Comparison of ENCODE assay signal across 1 cellular context in the genomic region with DNA sequence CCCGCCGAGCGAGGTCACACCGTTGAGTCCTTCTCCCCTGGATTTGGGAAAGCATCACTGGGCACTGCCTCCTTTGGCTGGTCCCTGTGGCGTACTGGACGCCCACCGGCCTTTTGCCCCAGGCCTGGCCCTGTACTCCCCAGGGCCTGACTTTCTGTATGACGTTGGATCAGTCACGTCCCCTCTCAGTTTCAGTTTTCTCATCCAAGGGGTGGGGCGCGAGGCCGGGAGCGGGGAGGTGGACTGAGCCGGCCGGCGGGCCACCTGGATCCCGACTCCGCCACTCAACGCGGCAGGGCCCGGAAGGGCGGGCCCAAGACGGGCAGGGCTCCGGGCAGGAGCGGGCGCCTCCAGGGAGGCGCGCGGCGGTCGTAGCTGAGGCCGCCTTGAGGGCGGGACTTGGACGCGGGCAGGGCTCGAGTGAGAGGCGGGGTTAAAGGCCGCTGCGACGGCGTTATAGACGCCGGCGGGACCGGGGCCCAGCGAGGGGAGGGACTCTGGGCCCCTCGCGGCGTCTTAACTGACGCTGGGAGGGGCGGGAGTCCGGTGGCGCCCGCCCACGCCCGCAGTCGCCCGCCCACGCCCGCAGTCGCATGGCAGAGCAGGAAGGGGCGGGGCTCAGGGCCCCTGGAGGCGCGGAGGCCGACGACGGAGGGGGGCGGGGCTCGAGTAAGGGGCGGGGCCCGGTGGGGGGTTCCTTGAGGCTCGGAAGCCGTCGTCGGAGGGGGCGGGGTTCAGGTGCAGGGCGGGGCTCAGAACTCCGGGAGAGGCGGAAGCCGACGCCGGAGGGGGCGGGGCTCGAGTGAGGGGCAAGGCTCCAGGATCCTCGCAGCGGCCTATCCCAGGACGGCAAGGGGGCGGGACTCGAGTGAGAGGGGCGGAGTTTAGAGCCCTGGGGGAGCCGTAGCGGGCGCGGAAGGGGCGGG.
A peak's percentile ranks its signal among the peaks of the same experiment; 100 is the strongest.
TF ChIP-seq lines count a peak whose summit lies in the region.

No MANE protein-coding gene starts in this region.

TF ChIP-seq in GM12878, 131 proteins besides CTCF, POLR2A, EP300 and RAD21 (continued from another document and continues in another):
- TF ChIP-seq JUND (IDR thresholded peaks at IDR 0.05; ENCODE audit: low read depth, low read length) (no peak), NBN (IDR thresholded peaks at IDR 0.05) (no peak; the same call in 1 of the 2 replicates), RUNX3 (IDR thresholded peaks at IDR 0.05; ENCODE audit: low read length) (no peak), NFXL1 (IDR thresholded peaks at IDR 0.05; ENCODE audit: borderline replicate concordance) (no peak), MEF2B (IDR thresholded peaks at IDR 0.05; ENCODE audit: partially characterized antibody, poor library complexity, severe bottlenecking) (peak; percentile 58), DPF2 (IDR thresholded peaks at IDR 0.05) (no peak), PML (IDR thresholded peaks at IDR 0.05; ENCODE audit: low read length) (no peak), CHD4 (IDR thresholded peaks at IDR 0.05) (no peak), NR2C1 (IDR thresholded peaks at IDR 0.05) (no peak), ZNF207 (IDR thresholded peaks at IDR 0.05; ENCODE audit: borderline replicate concordance) (peak; percentile 59; the same call in 1 of the 2 replicates), FOXM1 (IDR thresholded peaks at IDR 0.05; ENCODE audit: low read depth, low read length) (no peak), SMAD1 (IDR thresholded peaks at IDR 0.05; ENCODE audit: low read depth, partially characterized antibody) (no peak), POLR2AphosphoS2 (IDR thresholded peaks at IDR 0.05; ENCODE audit: low read depth, low read length) (peak; percentile 52; the same call in 1 of the 2 replicates), SMARCA5 (IDR thresholded peaks at IDR 0.05) (no peak; the same call in 1 of the 2 replicates), BRCA1 (IDR thresholded peaks at IDR 0.05; ENCODE audit: low read depth, low read length) (no peak), CBX5 (IDR thresholded peaks at IDR 0.05; ENCODE audit: low read depth) (no peak), POU2F2 (IDR thresholded peaks at IDR 0.05; ENCODE audit: borderline replicate concordance, low read depth, low read length) (0 out of 3 replicates have a peak, but pooled peaks have one; percentile 7), TAF1 (IDR thresholded peaks at IDR 0.05; ENCODE audit: borderline replicate concordance, low read depth, low read length) (0 out of 2 replicates have a peak, but pooled peaks have one; percentile 54), STAT3 (IDR thresholded peaks at IDR 0.05; ENCODE audit: low read depth, low read length) (no peak), CHD2 (IDR thresholded peaks at IDR 0.05; ENCODE audit: borderline replicate concordance, low read depth, low read length) (no peak; the same call in 1 of the 2 replicates), MTA3 (IDR thresholded peaks at IDR 0.05; ENCODE audit: borderline replicate concordance, low read length) (no peak), BMI1 (IDR thresholded peaks at IDR 0.05; ENCODE audit: borderline replicate concordance) (no peak)
- TF ChIP-seq, protein P1, sequence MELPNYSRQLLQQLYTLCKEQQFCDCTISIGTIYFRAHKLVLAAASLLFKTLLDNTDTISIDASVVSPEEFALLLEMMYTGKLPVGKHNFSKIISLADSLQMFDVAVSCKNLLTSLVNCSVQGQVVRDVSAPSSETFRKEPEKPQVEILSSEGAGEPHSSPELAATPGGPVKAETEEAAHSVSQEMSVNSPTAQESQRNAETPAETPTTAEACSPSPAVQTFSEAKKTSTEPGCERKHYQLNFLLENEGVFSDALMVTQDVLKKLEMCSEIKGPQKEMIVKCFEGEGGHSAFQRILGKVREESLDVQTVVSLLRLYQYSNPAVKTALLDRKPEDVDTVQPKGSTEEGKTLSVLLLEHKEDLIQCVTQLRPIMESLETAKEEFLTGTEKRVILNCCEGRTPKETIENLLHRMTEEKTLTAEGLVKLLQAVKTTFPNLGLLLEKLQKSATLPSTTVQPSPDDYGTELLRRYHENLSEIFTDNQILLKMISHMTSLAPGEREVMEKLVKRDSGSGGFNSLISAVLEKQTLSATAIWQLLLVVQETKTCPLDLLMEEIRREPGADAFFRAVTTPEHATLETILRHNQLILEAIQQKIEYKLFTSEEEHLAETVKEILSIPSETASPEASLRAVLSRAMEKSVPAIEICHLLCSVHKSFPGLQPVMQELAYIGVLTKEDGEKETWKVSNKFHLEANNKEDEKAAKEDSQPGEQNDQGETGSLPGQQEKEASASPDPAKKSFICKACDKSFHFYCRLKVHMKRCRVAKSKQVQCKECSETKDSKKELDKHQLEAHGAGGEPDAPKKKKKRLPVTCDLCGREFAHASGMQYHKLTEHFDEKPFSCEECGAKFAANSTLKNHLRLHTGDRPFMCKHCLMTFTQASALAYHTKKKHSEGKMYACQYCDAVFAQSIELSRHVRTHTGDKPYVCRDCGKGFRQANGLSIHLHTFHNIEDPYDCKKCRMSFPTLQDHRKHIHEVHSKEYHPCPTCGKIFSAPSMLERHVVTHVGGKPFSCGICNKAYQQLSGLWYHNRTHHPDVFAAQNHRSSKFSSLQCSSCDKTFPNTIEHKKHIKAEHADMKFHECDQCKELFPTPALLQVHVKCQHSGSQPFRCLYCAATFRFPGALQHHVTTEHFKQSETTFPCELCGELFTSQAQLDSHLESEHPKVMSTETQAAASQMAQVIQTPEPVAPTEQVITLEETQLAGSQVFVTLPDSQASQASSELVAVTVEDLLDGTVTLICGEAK (IDR thresholded peaks at IDR 0.05; ENCODE audit: borderline replicate concordance): no peak
- TF ChIP-seq, protein P2, sequence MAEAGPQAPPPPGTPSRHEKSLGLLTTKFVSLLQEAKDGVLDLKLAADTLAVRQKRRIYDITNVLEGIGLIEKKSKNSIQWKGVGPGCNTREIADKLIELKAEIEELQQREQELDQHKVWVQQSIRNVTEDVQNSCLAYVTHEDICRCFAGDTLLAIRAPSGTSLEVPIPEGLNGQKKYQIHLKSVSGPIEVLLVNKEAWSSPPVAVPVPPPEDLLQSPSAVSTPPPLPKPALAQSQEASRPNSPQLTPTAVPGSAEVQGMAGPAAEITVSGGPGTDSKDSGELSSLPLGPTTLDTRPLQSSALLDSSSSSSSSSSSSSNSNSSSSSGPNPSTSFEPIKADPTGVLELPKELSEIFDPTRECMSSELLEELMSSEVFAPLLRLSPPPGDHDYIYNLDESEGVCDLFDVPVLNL (IDR thresholded peaks at IDR 0.05; ENCODE audit: low read depth, low read length): no peak
- TF ChIP-seq, protein P3, sequence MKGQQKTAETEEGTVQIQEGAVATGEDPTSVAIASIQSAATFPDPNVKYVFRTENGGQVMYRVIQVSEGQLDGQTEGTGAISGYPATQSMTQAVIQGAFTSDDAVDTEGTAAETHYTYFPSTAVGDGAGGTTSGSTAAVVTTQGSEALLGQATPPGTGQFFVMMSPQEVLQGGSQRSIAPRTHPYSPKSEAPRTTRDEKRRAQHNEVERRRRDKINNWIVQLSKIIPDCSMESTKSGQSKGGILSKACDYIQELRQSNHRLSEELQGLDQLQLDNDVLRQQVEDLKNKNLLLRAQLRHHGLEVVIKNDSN (IDR thresholded peaks at IDR 0.05; ENCODE audit: borderline replicate concordance, extremely low read length, insufficient read depth, low read depth, low read length): no peak
- TF ChIP-seq, protein P4, sequence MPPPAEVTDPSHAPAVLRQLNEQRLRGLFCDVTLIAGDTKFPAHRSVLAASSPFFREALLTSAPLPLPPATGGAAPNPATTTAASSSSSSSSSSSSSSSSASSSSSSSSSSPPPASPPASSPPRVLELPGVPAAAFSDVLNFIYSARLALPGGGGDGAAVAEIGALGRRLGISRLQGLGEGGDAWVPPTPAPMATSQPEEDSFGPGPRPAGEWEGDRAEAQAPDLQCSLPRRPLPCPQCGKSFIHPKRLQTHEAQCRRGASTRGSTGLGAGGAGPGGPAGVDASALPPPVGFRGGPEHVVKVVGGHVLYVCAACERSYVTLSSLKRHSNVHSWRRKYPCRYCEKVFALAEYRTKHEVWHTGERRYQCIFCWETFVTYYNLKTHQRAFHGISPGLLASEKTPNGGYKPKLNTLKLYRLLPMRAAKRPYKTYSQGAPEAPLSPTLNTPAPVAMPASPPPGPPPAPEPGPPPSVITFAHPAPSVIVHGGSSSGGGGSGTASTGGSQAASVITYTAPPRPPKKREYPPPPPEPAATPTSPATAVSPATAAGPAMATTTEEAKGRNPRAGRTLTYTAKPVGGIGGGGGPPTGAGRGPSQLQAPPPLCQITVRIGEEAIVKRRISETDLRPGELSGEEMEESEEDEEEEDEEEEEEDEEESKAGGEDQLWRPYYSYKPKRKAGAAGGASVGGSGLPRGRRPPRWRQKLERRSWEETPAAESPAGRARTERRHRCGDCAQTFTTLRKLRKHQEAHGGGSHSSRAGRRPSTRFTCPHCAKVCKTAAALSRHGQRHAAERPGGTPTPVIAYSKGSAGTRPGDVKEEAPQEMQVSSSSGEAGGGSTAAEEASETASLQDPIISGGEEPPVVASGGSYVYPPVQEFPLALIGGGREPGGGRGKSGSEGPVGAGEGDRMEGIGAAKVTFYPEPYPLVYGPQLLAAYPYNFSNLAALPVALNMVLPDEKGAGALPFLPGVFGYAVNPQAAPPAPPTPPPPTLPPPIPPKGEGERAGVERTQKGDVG (CRISPR knock-in tag; IDR thresholded peaks at IDR 0.05): no peak
- TF ChIP-seq, protein P5, sequence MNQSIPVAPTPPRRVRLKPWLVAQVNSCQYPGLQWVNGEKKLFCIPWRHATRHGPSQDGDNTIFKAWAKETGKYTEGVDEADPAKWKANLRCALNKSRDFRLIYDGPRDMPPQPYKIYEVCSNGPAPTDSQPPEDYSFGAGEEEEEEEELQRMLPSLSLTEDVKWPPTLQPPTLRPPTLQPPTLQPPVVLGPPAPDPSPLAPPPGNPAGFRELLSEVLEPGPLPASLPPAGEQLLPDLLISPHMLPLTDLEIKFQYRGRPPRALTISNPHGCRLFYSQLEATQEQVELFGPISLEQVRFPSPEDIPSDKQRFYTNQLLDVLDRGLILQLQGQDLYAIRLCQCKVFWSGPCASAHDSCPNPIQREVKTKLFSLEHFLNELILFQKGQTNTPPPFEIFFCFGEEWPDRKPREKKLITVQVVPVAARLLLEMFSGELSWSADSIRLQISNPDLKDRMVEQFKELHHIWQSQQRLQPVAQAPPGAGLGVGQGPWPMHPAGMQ (IDR thresholded peaks at IDR 0.05; ENCODE audit: borderline replicate concordance): no peak
- TF ChIP-seq, protein P6, sequence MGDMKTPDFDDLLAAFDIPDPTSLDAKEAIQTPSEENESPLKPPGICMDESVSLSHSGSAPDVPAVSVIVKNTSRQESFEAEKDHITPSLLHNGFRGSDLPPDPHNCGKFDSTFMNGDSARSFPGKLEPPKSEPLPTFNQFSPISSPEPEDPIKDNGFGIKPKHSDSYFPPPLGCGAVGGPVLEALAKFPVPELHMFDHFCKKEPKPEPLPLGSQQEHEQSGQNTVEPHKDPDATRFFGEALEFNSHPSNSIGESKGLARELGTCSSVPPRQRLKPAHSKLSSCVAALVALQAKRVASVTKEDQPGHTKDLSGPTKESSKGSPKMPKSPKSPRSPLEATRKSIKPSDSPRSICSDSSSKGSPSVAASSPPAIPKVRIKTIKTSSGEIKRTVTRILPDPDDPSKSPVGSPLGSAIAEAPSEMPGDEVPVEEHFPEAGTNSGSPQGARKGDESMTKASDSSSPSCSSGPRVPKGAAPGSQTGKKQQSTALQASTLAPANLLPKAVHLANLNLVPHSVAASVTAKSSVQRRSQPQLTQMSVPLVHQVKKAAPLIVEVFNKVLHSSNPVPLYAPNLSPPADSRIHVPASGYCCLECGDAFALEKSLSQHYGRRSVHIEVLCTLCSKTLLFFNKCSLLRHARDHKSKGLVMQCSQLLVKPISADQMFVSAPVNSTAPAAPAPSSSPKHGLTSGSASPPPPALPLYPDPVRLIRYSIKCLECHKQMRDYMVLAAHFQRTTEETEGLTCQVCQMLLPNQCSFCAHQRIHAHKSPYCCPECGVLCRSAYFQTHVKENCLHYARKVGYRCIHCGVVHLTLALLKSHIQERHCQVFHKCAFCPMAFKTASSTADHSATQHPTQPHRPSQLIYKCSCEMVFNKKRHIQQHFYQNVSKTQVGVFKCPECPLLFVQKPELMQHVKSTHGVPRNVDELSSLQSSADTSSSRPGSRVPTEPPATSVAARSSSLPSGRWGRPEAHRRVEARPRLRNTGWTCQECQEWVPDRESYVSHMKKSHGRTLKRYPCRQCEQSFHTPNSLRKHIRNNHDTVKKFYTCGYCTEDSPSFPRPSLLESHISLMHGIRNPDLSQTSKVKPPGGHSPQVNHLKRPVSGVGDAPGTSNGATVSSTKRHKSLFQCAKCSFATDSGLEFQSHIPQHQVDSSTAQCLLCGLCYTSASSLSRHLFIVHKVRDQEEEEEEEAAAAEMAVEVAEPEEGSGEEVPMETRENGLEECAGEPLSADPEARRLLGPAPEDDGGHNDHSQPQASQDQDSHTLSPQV (IDR thresholded peaks at IDR 0.05): no peak
- TF ChIP-seq, protein P7, sequence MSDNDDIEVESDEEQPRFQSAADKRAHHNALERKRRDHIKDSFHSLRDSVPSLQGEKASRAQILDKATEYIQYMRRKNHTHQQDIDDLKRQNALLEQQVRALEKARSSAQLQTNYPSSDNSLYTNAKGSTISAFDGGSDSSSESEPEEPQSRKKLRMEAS (IDR thresholded peaks at IDR 0.05; ENCODE audit: low read depth, low read length): no peak
- TF ChIP-seq, protein P8, sequence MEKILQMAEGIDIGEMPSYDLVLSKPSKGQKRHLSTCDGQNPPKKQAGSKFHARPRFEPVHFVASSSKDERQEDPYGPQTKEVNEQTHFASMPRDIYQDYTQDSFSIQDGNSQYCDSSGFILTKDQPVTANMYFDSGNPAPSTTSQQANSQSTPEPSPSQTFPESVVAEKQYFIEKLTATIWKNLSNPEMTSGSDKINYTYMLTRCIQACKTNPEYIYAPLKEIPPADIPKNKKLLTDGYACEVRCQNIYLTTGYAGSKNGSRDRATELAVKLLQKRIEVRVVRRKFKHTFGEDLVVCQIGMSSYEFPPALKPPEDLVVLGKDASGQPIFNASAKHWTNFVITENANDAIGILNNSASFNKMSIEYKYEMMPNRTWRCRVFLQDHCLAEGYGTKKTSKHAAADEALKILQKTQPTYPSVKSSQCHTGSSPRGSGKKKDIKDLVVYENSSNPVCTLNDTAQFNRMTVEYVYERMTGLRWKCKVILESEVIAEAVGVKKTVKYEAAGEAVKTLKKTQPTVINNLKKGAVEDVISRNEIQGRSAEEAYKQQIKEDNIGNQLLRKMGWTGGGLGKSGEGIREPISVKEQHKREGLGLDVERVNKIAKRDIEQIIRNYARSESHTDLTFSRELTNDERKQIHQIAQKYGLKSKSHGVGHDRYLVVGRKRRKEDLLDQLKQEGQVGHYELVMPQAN (conservative IDR thresholded peaks at IDR 0.05): peak; percentile 44
